1 cellular context compared by ENCODE assay signal in the genomic region with DNA sequence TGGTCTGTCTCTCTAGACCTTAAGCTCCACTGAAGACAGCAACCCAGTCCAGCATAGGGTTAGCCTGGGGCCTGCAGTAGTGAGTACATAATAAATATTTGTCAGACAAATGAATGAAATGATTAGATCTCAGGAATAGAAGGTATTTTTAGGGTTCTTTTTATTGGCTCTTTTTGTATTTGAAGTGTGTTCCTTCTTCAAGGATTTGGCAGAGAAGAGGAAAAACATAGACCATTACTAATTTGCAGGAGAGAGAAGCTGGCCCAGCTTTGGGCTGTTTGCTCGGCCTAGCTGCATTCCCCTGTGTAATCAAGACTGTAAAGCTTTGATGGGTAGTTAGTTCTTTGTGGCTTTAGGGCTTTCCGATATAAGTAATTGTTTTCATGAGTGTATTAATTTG.
TF ChIP-seq lines count a peak whose summit lies in the region.

No MANE protein-coding gene starts in this region.

TF ChIP-seq in GM23338, 12 proteins besides CTCF, POLR2A, EP300 and RAD21 (continued from another document):
- TF ChIP-seq, protein P1, sequence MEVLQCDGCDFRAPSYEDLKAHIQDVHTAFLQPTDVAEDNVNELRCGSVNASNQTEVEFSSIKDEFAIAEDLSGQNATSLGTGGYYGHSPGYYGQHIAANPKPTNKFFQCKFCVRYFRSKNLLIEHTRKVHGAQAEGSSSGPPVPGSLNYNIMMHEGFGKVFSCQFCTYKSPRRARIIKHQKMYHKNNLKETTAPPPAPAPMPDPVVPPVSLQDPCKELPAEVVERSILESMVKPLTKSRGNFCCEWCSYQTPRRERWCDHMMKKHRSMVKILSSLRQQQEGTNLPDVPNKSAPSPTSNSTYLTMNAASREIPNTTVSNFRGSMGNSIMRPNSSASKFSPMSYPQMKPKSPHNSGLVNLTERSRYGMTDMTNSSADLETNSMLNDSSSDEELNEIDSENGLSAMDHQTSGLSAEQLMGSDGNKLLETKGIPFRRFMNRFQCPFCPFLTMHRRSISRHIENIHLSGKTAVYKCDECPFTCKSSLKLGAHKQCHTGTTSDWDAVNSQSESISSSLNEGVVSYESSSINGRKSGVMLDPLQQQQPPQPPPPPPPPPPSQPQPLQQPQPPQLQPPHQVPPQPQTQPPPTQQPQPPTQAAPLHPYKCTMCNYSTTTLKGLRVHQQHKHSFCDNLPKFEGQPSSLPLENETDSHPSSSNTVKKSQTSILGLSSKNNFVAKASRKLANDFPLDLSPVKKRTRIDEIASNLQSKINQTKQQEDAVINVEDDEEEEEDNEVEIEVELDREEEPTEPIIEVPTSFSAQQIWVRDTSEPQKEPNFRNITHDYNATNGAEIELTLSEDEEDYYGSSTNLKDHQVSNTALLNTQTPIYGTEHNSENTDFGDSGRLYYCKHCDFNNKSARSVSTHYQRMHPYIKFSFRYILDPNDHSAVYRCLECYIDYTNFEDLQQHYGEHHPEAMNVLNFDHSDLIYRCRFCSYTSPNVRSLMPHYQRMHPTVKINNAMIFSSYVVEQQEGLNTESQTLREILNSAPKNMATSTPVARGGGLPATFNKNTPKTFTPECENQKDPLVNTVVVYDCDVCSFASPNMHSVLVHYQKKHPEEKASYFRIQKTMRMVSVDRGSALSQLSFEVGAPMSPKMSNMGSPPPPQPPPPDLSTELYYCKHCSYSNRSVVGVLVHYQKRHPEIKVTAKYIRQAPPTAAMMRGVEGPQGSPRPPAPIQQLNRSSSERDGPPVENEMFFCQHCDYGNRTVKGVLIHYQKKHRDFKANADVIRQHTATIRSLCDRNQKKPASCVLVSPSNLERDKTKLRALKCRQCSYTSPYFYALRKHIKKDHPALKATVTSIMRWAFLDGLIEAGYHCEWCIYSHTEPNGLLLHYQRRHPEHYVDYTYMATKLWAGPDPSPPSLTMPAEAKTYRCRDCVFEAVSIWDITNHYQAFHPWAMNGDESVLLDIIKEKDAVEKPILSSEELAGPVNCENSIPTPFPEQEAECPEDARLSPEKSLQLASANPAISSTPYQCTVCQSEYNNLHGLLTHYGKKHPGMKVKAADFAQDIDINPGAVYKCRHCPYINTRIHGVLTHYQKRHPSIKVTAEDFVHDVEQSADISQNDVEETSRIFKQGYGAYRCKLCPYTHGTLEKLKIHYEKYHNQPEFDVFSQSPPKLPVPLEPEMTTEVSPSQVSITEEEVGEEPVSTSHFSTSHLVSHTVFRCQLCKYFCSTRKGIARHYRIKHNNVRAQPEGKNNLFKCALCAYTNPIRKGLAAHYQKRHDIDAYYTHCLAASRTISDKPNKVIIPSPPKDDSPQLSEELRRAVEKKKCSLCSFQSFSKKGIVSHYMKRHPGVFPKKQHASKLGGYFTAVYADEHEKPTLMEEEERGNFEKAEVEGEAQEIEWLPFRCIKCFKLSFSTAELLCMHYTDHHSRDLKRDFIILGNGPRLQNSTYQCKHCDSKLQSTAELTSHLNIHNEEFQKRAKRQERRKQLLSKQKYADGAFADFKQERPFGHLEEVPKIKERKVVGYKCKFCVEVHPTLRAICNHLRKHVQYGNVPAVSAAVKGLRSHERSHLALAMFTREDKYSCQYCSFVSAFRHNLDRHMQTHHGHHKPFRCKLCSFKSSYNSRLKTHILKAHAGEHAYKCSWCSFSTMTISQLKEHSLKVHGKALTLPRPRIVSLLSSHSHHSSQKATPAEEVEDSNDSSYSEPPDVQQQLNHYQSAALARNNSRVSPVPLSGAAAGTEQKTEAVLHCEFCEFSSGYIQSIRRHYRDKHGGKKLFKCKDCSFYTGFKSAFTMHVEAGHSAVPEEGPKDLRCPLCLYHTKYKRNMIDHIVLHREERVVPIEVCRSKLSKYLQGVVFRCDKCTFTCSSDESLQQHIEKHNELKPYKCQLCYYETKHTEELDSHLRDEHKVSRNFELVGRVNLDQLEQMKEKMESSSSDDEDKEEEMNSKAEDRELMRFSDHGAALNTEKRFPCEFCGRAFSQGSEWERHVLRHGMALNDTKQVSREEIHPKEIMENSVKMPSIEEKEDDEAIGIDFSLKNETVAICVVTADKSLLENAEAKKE (CRISPR knock-in tag; IDR thresholded peaks at IDR 0.05): no peak
- TF ChIP-seq STAT1 (IDR thresholded peaks at IDR 0.05; ENCODE audit: unreplicated experiment) (no peak), NANOG (IDR thresholded peaks at IDR 0.05; ENCODE audit: borderline replicate concordance) (no peak), ZNF331 (CRISPR knock-in tag; IDR thresholded peaks at IDR 0.05; ENCODE audit: low read depth) (no peak), CREB1 (CRISPR knock-in tag; IDR thresholded peaks at IDR 0.05; ENCODE audit: low read depth) (no peak)
